ENCODE assay signal across 27 cellular contexts in the genomic region with DNA sequence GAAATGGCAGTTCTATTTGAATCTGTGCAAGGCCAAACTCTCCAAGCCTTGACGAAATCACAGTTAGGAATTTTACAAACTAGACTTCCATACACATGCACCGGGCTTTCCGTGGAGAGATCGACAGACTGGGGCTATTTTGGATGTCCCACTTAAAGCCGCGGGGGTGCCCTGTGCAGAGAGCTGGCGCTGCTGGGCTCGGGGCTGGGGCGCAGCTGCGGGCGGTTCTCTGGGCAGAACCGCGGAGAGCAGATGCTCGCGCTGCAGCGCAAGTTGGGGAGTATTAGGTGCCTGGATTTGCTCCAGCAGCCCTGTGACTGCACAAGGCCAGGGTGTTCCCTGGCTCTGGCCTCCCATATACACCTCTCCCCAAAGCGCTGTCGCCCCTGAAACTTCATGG.
"Had no signal": no experiment of that assay in that cellular context is flagged by ENCODE, and none has a peak within 500 bp of the region (broad histone marks: within the 10 kb centered on the region; RNA-seq: fewer than 3 reads in every experiment).

No MANE protein-coding gene starts in this region.

- H3K27ac Mint-ChIP-seq: activated B cell treated with CpG ODN at 0.5 μM for 24 hours; activated CD4-positive, alpha-beta memory T cell treated with anti-CD3 and anti-CD28 coated beads, Interleukin-2, amount 10 ng/mL, durations not matched to agents 7 days and 5 days; activated CD4-positive, alpha-beta T cell treated with anti-CD3 and anti-CD28 coated beads, Interleukin-2, amount 10 ng/mL, durations not matched to agents 7 days and 5 days; activated naive CD4-positive, alpha-beta T cell treated with anti-CD3 and anti-CD28 coated beads for 36 hours; activated naive CD8-positive, alpha-beta T cell treated with anti-CD3 and anti-CD28 coated beads, Interleukin-2, amount 10 ng/mL, durations not matched to agents 7 days and 5 days; activated T-helper 17 cell treated with anti-CD3 and anti-CD28 coated beads, Interleukin-2, amount 50 U/mL, for 72 hours had no signal

- H3K27me3 Mint-ChIP-seq: activated B cell treated with CpG ODN at 0.5 μM for 24 hours had no signal

- H3K9me3 Mint-ChIP-seq: activated CD4-positive, alpha-beta memory T cell treated with anti-CD3 and anti-CD28 coated beads, Interleukin-2, amount 10 ng/mL, durations not matched to agents 7 days and 5 days; activated CD4-positive, alpha-beta T cell treated with anti-CD3 and anti-CD28 coated beads, Interleukin-2, amount 10 ng/mL, durations not matched to agents 7 days and 5 days; activated T-helper 17 cell treated with anti-CD3 and anti-CD28 coated beads, Interleukin-2, amount 50 U/mL, for 72 hours had no signal

- H3K4me3 Mint-ChIP-seq: activated B cell treated with CpG ODN at 0.5 μM for 24 hours; activated CD4-positive, alpha-beta memory T cell treated with anti-CD3 and anti-CD28 coated beads, Interleukin-2, amount 10 ng/mL, durations not matched to agents 7 days and 5 days; activated CD4-positive, alpha-beta T cell treated with anti-CD3 and anti-CD28 coated beads, Interleukin-2, amount 10 ng/mL, durations not matched to agents 7 days and 5 days; activated naive CD4-positive, alpha-beta T cell treated with anti-CD3 and anti-CD28 coated beads for 36 hours; activated naive CD8-positive, alpha-beta T cell treated with anti-CD3 and anti-CD28 coated beads, Interleukin-2, amount 10 ng/mL, durations not matched to agents 7 days and 5 days; activated T-helper 17 cell treated with anti-CD3 and anti-CD28 coated beads, Interleukin-2, amount 50 U/mL, for 72 hours had no signal

- H3K4me3 ChIP-seq: adrenal gland, MG63, SJSA1 had no signal

- H3K36me3 Mint-ChIP-seq: activated naive CD8-positive, alpha-beta T cell treated with anti-CD3 and anti-CD28 coated beads, Interleukin-2, amount 10 ng/mL, durations not matched to agents 7 days and 5 days had no signal

- DNase-seq: activated B cell treated with CpG ODN at 0.5 μM for 24 hours; activated CD4-positive, alpha-beta memory T cell treated with anti-CD3 and anti-CD28 coated beads, Interleukin-2, amount 10 ng/mL, durations not matched to agents 7 days and 5 days; activated CD4-positive, alpha-beta T cell treated with anti-CD3 and anti-CD28 coated beads for 1 hour; activated CD4-positive, alpha-beta T cell treated with anti-CD3 and anti-CD28 coated beads, Interleukin-2, amount 10 ng/mL, durations not matched to agents 7 days and 5 days; activated gamma-delta T cell; activated naive CD4-positive, alpha-beta T cell treated with anti-CD3 and anti-CD28 coated beads for 36 hours; activated naive CD8-positive, alpha-beta T cell treated with anti-CD3 and anti-CD28 coated beads, Interleukin-2, amount 10 ng/mL, durations not matched to agents 7 days and 5 days; activated T-cell treated with anti-CD3 and anti-CD28 coated beads for 4 hours; activated T-cell treated with anti-CD3 and anti-CD28 coated beads, Interleukin-2, amount 50 U/mL, for 48 hours; adrenal gland; caudate nucleus; MG63; MV-4-11; NCI-H1092 treated with DMSO at 0.1 percent for 48 hours; NCI-H1417 treated with DMSO at 0.1 percent for 48 hours; NCI-H1694 treated with DMSO at 0.1 percent for 48 hours; NCI-H2029 treated with DMSO at 0.1 percent for 48 hours; NCI-H446; NCI-H748 treated with DMSO at 0.1 percent for 48 hours; OCI-M1; SHP77; SW 1271 had no signal

- H3K27me3 ChIP-seq: adrenal gland, MG63, SJSA1 had no signal

- H3K27ac ChIP-seq: adrenal gland, RWPE1, SJSA1 had no signal

- H3K4me1 Mint-ChIP-seq: activated B cell treated with CpG ODN at 0.5 μM for 24 hours; activated CD4-positive, alpha-beta memory T cell treated with anti-CD3 and anti-CD28 coated beads, Interleukin-2, amount 10 ng/mL, durations not matched to agents 7 days and 5 days; activated CD4-positive, alpha-beta T cell treated with anti-CD3 and anti-CD28 coated beads, Interleukin-2, amount 10 ng/mL, durations not matched to agents 7 days and 5 days; activated naive CD8-positive, alpha-beta T cell treated with anti-CD3 and anti-CD28 coated beads, Interleukin-2, amount 10 ng/mL, durations not matched to agents 7 days and 5 days; activated T-helper 17 cell treated with anti-CD3 and anti-CD28 coated beads, Interleukin-2, amount 50 U/mL, for 72 hours had no signal

- H3K9me3 ChIP-seq: adrenal gland, MG63, SJSA1 had no signal

- H3K4me1 ChIP-seq: adrenal gland, SJSA1 had no signal

- H3K36me3 ChIP-seq: adrenal gland, MG63, SJSA1 had no signal

- ATAC-seq: activated T-helper 17 cell treated with anti-CD3 and anti-CD28 coated beads, Interleukin-2, amount 50 U/mL, for 72 hours; Panc1; SK-N-SH treated with all-trans-retinoic acid at 6 μM for 48 hours had no signal
